Comparison of ENCODE assay signal across 28 cellular contexts in genomic region chr3:81003817-81004216, GRCh38.
"Had no signal": no experiment of that assay in that cellular context is flagged by ENCODE, and none has a peak within 500 bp of the region (broad histone marks: within the 10 kb centered on the region; RNA-seq: fewer than 3 reads in every experiment).

No MANE protein-coding gene starts in this region.

- DNase-seq: activated CD4-positive, alpha-beta memory T cell treated with anti-CD3 and anti-CD28 coated beads for 36 hours; activated CD4-positive, alpha-beta T cell treated with anti-CD3 and anti-CD28 coated beads for 36 hours; activated CD4-positive, alpha-beta T cell treated with anti-CD3 and anti-CD28 coated beads, Interleukin-2, amount 10 ng/mL, durations not matched to agents 24 days and 14 days; activated CD4-positive, CD25-positive, alpha-beta regulatory T cell; activated CD4-positive, CD25-positive, alpha-beta regulatory T cell treated with anti-CD3 and anti-CD28 coated beads, Interleukin-2, amount 50 U/mL, for 72 hours; activated CD8-positive, alpha-beta memory T cell treated with anti-CD3 and anti-CD28 coated beads, Interleukin-2, amount 10 ng/mL, durations not matched to agents 7 days and 5 days; activated CD8-positive, alpha-beta memory T cell treated with anti-CD3 and anti-CD28 coated beads, Interleukin-2, amount 50 U/mL, for 4 hours; activated CD8-positive, alpha-beta T cell treated with anti-CD3 and anti-CD28 coated beads, Interleukin-2, amount 10 ng/mL, durations not matched to agents 7 days and 5 days; activated effector memory CD4-positive, alpha-beta T cell treated with anti-CD3 and anti-CD28 coated beads, Interleukin-2, amount 50 U/mL, for 16 hours; activated naive CD4-positive, alpha-beta T cell treated with anti-CD3 and anti-CD28 coated beads for 36 hours; activated naive CD8-positive, alpha-beta T cell treated with anti-CD3 and anti-CD28 coated beads for 36 hours; activated naive CD8-positive, alpha-beta T cell treated with anti-CD3 and anti-CD28 coated beads, Interleukin-2, amount 50 U/mL, for 24 hours; activated T-cell treated with anti-CD3 and anti-CD28 coated beads, Interleukin-2, amount 50 U/mL, for 1 hour; activated T-cell treated with anti-CD3 and anti-CD28 coated beads, Interleukin-2, amount 50 U/mL, for 48 hours; adrenal gland; amygdala; aorta; body of pancreas; caudate nucleus; cortex of kidney; dermis blood vessel endothelial cell; effector CD4-positive, alpha-beta T cell; effector memory CD8-positive, alpha-beta T cell; erythroblast; foreskin keratinocyte; gastrocnemius medialis; glutamatergic neuron; heart left ventricle had no signal

- ATAC-seq: activated CD4-positive, alpha-beta T cell treated with anti-CD3 and anti-CD28 coated beads for 36 hours; activated CD8-positive, alpha-beta memory T cell treated with anti-CD3 and anti-CD28 coated beads, Interleukin-2, amount 10 ng/mL, durations not matched to agents 7 days and 5 days; activated CD8-positive, alpha-beta T cell treated with anti-CD3 and anti-CD28 coated beads, Interleukin-2, amount 10 ng/mL, durations not matched to agents 7 days and 5 days; activated naive CD8-positive, alpha-beta T cell treated with anti-CD3 and anti-CD28 coated beads, Interleukin-2, amount 50 U/mL, for 24 hours; body of pancreas; effector memory CD8-positive, alpha-beta T cell; foreskin keratinocyte; gastrocnemius medialis; heart left ventricle had no signal
